In the genomic region with DNA sequence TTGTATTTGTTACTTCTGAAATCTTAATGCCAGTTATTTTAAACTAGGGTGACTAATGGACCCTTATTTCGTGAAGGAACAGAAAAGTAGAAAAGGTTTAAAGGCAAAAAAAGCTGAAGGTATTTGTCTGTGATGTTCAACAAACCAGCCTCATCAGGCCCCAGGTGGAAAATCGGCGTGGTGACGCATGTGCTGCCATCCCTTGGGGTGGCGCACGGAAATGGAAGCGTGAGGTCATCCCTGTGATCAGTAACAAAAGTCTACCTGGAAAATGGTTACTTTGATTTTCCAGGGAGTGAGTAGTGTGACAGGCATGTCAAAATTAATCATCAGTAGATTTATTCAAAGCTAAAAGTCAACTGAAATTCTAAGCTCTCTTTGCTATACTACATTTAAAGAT, we compare ENCODE assay signal across 15 cellular contexts.
DNase-seq lines count a peak whose midpoint lies in the region; ATAC-seq and TF ChIP-seq lines count a peak whose summit lies in the region.
"Had no signal": no experiment of that assay in that cellular context is flagged by ENCODE, and none has a peak within 500 bp of the region (broad histone marks: within the 10 kb centered on the region; RNA-seq: fewer than 3 reads in every experiment).

No MANE protein-coding gene starts in this region.

- POLR2A ChIA-PET in PC-3 (lab: Charles Lee; ENCODE audit: unreplicated experiment) = interaction anchor here (0.6 kb wide), 1 partner anchor 1143 kb away, joined by 4 read pairs; no protein-coding TSS in a partner anchor

- CTCF ChIA-PET in PC-3 (lab: Charles Lee) = no interaction called here

- no peak overlapping the region for H3K27ac ChIP-seq in PC-3 (ENCODE audit: low read length)

- H3K27me3 ChIP-seq in PC-3 (ENCODE audit: low read length) = no peaks in the 10 kb centered on the region

- H3K36me3 Mint-ChIP-seq in stimulated activated effector memory CD8-positive, alpha-beta T cell treated with anti-CD3 and anti-CD28 coated beads, Interleukin-12 subunit alpha, Interleukin-12 subunit beta, amount 100 ng/mL, for 72 hours = no peaks in the 10 kb centered on the region
- H3K36me3 Mint-ChIP-seq: CD4-positive, alpha-beta memory T cell had no signal

- no peaks in the 10 kb centered on the region for H3K9me2 ChIP-seq in PC-3 (replicated peaks; ENCODE audit: low read length)

- H3K4me1 Mint-ChIP-seq in stimulated activated effector memory CD8-positive, alpha-beta T cell treated with anti-CD3 and anti-CD28 coated beads, Interleukin-12 subunit alpha, Interleukin-12 subunit beta, amount 100 ng/mL, for 72 hours = peaks cover under 1% of the 10 kb centered on the region
- H3K4me1 Mint-ChIP-seq: CD4-positive, alpha-beta memory T cell had no signal

- H3K79me2 ChIP-seq in PC-3 (ENCODE audit: low read length) = no peaks in the 10 kb centered on the region

- no peaks in the 10 kb centered on the region for H3K9me3 Mint-ChIP-seq in stimulated activated effector memory CD8-positive, alpha-beta T cell treated with anti-CD3 and anti-CD28 coated beads, Interleukin-12 subunit alpha, Interleukin-12 subunit beta, amount 100 ng/mL, for 72 hours
- H3K9me3 Mint-ChIP-seq: HFFc6 had no signal

- no TSS peak for BruUV-seq in PC-3 (replicated peaks; lab: Mats Ljungman, UMichigan)

- H3K9ac ChIP-seq in PC-3 (ENCODE audit: low read length) = no peak overlapping the region

- H3K4me2 ChIP-seq in PC-3 (ENCODE audit: low read length) = no peak overlapping the region

- intact Hi-C loops in PC-3 (cut with micrococcal nuclease) = no loop called here

- TF ChIP-seq CTCF in PC-3 (conservative IDR thresholded peaks at IDR 0.05; ENCODE audit: low read depth, low read length) = no peak
- no peak for TF ChIP-seq CTCF in epithelial cell of esophagus (IDR thresholded peaks at IDR 0.05; ENCODE audit: insufficient read depth, low read depth, low read length, missing control alignments)

- no peaks in the 10 kb centered on the region for H3K36me3 ChIP-seq in PC-3 (ENCODE audit: low read depth, low read length)
- H3K36me3 ChIP-seq: HAP-1 had no signal

- H3K4me1 ChIP-seq in PC-3 (ENCODE audit: insufficient read depth, low read length) = peaks cover 18% of the 10 kb centered on the region

- in situ Hi-C loops in KBM-7 (cut with MboI; ENCODE audit: low pct_unique_long_range_greater_than_20kb, low sequenced_read_pairs) = no loop called here

- no peak overlapping the region for H3K4me3 Mint-ChIP-seq in stimulated activated effector memory CD8-positive, alpha-beta T cell treated with anti-CD3 and anti-CD28 coated beads, Interleukin-12 subunit alpha, Interleukin-12 subunit beta, amount 100 ng/mL, for 72 hours
- H3K4me3 Mint-ChIP-seq: CD4-positive, alpha-beta memory T cell; HFFc6 had no signal

- no peak for ATAC-seq in PC-3
- ATAC-seq in stimulated activated effector memory CD8-positive, alpha-beta T cell treated with anti-CD3 and anti-CD28 coated beads, Interleukin-12 subunit alpha, Interleukin-12 subunit beta, amount 100 ng/mL, for 72 hours = no peak

- H3K9me3 ChIP-seq in PC-3 (ENCODE audit: low read length) = no peaks in the 10 kb centered on the region
- H3K9me3 ChIP-seq: HAP-1 had no signal

- H3K27ac Mint-ChIP-seq in stimulated activated effector memory CD8-positive, alpha-beta T cell treated with anti-CD3 and anti-CD28 coated beads, Interleukin-12 subunit alpha, Interleukin-12 subunit beta, amount 100 ng/mL, for 72 hours = peak overlapping the region; percentile 72
- H3K27ac Mint-ChIP-seq: CD4-positive, alpha-beta memory T cell; HFFc6 had no signal

- no peaks in the 10 kb centered on the region for H3F3A ChIP-seq in PC-3 (ENCODE audit: low read length, unreplicated experiment)

- DNase-seq in PC-3 (peak; percentile 5), epithelial cell of esophagus (ENCODE audit: low read depth) (peak; percentile 6), mesenteric fat pad (ENCODE audit: low spot score) (peak; percentile 30), KBM-7 (no peak), ureter (ENCODE audit: low spot score) (no peak)
- DNase-seq in stimulated activated effector memory CD8-positive, alpha-beta T cell treated with anti-CD3 and anti-CD28 coated beads, Interleukin-12 subunit alpha, Interleukin-12 subunit beta, amount 100 ng/mL, for 72 hours (ENCODE audit: low spot score in 2 of 2) = no peak
- DNase-seq: Calu3; CD4-positive, alpha-beta memory T cell; COR-L47; DMS53; DMS79 treated with DMSO at 0.1 percent for 48 hours; GF-D8; GOT3; HFFc6 had no signal

- no peak overlapping the region for H2AFZ ChIP-seq in PC-3 (ENCODE audit: low read length)

- no peaks in the 10 kb centered on the region for H4K20me1 ChIP-seq in PC-3 (ENCODE audit: low read length)

- no peak overlapping the region for H3K4me3 ChIP-seq in PC-3 (ENCODE audit: low read length)
- no peak overlapping the region for H3K4me3 ChIP-seq in epithelial cell of esophagus (ENCODE audit: low read length)
- H3K4me3 ChIP-seq: HAP-1 had no signal

Comparison
In these comparisons a context has a peak if more than half of its experiments do, and no peak if none do; other contexts are left out.
1. DNase-seq: peak in PC-3 (single experiment), epithelial cell of esophagus (single experiment) and mesenteric fat pad (single experiment); none in stimulated activated effector memory CD8-positive, alpha-beta T cell treated with anti-CD3 and anti-CD28 coated beads, Interleukin-12 subunit alpha, Interleukin-12 subunit beta, amount 100 ng/mL, for 72 hours (0 of 2), KBM-7 (single experiment) and ureter (single experiment).